24 cellular contexts compared by ENCODE assay signal in genomic region chr17:65081439-65081838, GRCh38. TPM values are rescaled to one million over a fixed set of nuclear protein-coding genes. Genes with fewer than 3 reads are reported as not detected.
DNase-seq lines count a peak whose midpoint lies in the region; ATAC-seq, FAIRE-seq and TF ChIP-seq lines count a peak whose summit lies in the region.
"Had no signal": no experiment of that assay in that cellular context is flagged by ENCODE, and none has a peak within 500 bp of the region (broad histone marks: within the 10 kb centered on the region; RNA-seq: fewer than 3 reads in every experiment).

No MANE protein-coding gene starts in this region.

- no peaks in the 10 kb centered on the region for H3K9me3 ChIP-seq in SK-N-SH
- no peaks in the 10 kb centered on the region for H3K9me3 ChIP-seq in A549
- no peaks in the 10 kb centered on the region for H3K9me3 ChIP-seq in HEK293 (ENCODE audit: control insufficient read depth, insufficient read depth, low read depth, low read length)
- H3K9me3 ChIP-seq: BLaER1 treated with 17β-estradiol and CSF1 and Interleukin-3, amounts not matched to agents 10 nM and 100 nM; Caco-2 had no signal

- no peaks in the 10 kb centered on the region for H3F3A ChIP-seq in SK-N-SH (replicated peaks; ENCODE audit: insufficient read depth)

- FAIRE-seq in A549 (lab: Jason Lieb, UNC) = no peak
- FAIRE-seq in GM12891 (lab: Jason Lieb, UNC) = no peak
- FAIRE-seq: A204.1, D721Med, G401.6, GM12892, GM18507 had no signal

- DNase-seq in SK-N-SH = no peak
- DNase-seq in A549 (ENCODE audit: low read depth in 1 of 2, low spot score in 1 of 2) = no peak
- no peak for DNase-seq in effector memory CD8-positive, alpha-beta T cell
- no peak for DNase-seq in stimulated activated CD4-positive, alpha-beta T cell treated with anti-CD3 and anti-CD28 coated beads, Interleukin-15, amount 100 ng/mL, for 24 hours
- no peak for DNase-seq in NCI-H1436 treated with DMSO at 0.1 percent for 48 hours (lab: John Stamatoyannopoulos, UW)
- no peak for DNase-seq in GM12891 (ENCODE audit: insufficient read length, low spot score)
- DNase-seq: 8988T; AML-193; Caco-2; Calu3; CD4-positive, alpha-beta T cell; CD8-positive, alpha-beta T cell; DMS79 treated with DMSO at 0.1 percent for 48 hours; GF-D8 had no signal

- WGBS in SK-N-SH (ENCODE audit: low lambda C conversion rate) = 98% methylated on average over 2 of the region's 2 CpGs
- 91% methylated on average over 2 of the region's 2 CpGs for WGBS in A549 (ENCODE audit: missing lambda C conversion rate)

- 0 out of 2 replicates have a peak, but pooled peaks cover 22% of the 10 kb centered on the region for H3K27me3 ChIP-seq in SK-N-SH (ENCODE audit: insufficient read depth)
- H3K27me3 ChIP-seq: BLaER1 treated with 17β-estradiol and CSF1 and Interleukin-3, amounts not matched to agents 10 nM and 100 nM had no signal

- TF ChIP-seq CTCF in SK-N-SH (IDR thresholded peaks at IDR 0.05) (no peak), A549 (IDR thresholded peaks at IDR 0.05) (no peak), HEK293 (tag by site-specific recombination; IDR thresholded peaks at IDR 0.05) (no peak)

- CTCF ChIA-PET in SK-N-SH (lab: Yijun Ruan, JAX) = interaction anchor here (1.5 to 11.4 kb wide), 3 partner anchors 19 to 56 kb away, joined by 4 to 86 read pairs (median 49); partner anchors contain the start of gene RGS9
- CTCF ChIA-PET in A549 (lab: Yijun Ruan, JAX) = interaction anchor here (1.0 to 16.7 kb wide), 6 partner anchors 11 to 117 kb away, joined by 3 to 145 read pairs (median 4); no protein-coding TSS in a partner anchor
- CTCF ChIA-PET in HEK293 (lab: Yijun Ruan, JAX) = interaction anchor here (0.8 to 6.7 kb wide), 3 partner anchors 13 to 19 kb away, joined by 3 to 36 read pairs (median 18); no protein-coding TSS in a partner anchor

- no peak overlapping the region for H2AFZ ChIP-seq in SK-N-SH (ENCODE audit: low read depth)

- H3K9me2 ChIP-seq in SK-N-SH = no peaks in the 10 kb centered on the region

- H3K27me3 Mint-ChIP-seq in effector memory CD8-positive, alpha-beta T cell = no peaks in the 10 kb centered on the region
- H3K27me3 Mint-ChIP-seq: CD4-positive, alpha-beta T cell had no signal

- H3K27ac ChIP-seq in SK-N-SH (ENCODE audit: low read depth in 2 of 2, low read length in 1 of 2) (no peak overlapping the region), A549 (no peak overlapping the region), HEK293 (ENCODE audit: extremely low read depth, low read depth, low read length) (no peak overlapping the region)
- H3K27ac ChIP-seq: BLaER1 treated with 17β-estradiol and CSF1 and Interleukin-3, amounts not matched to agents 10 nM and 100 nM; C4-2B had no signal

- H3K79me2 ChIP-seq in SK-N-SH (ENCODE audit: insufficient read depth) = no peaks in the 10 kb centered on the region

- H3K4me1 Mint-ChIP-seq in effector memory CD8-positive, alpha-beta T cell (ENCODE audit: low read depth in 2 of 2) = no peaks in the 10 kb centered on the region
- H3K4me1 Mint-ChIP-seq: B cell had no signal

- H4K20me1 ChIP-seq in SK-N-SH (ENCODE audit: insufficient read depth) = no peaks in the 10 kb centered on the region
- H4K20me1 ChIP-seq: BLaER1 treated with 17β-estradiol and CSF1 and Interleukin-3, amounts not matched to agents 10 nM and 100 nM had no signal

- TF ChIP-seq POLR2A in A549 (IDR thresholded peaks at IDR 0.05; ENCODE audit: low read length) (no peak), GM12891 (IDR thresholded peaks at IDR 0.05; ENCODE audit: low read depth, low read length) (no peak)

- H3K36me3 Mint-ChIP-seq in effector memory CD8-positive, alpha-beta T cell (ENCODE audit: insufficient read depth) = peaks cover 3% of the 10 kb centered on the region
- H3K36me3 Mint-ChIP-seq: CD8-positive, alpha-beta T cell had no signal

- TF ChIP-seq EP300 in SK-N-SH (IDR thresholded peaks at IDR 0.05; ENCODE audit: borderline replicate concordance in 1 of 2, low read depth in 1 of 2, low read length in 1 of 2) (no peak), A549 (IDR thresholded peaks at IDR 0.05) (no peak)

- H3K4me3 ChIP-seq in SK-N-SH (ENCODE audit: low read depth in 2 of 2, low read length in 1 of 2) (no peak overlapping the region), A549 (no peak overlapping the region), HEK293 (ENCODE audit: low read depth, low read length) (no peak overlapping the region)
- H3K4me3 ChIP-seq: BLaER1 treated with 17β-estradiol and CSF1 and Interleukin-3, amounts not matched to agents 10 nM and 100 nM had no signal

- H3K36me3 ChIP-seq in SK-N-SH (replicated peaks in 1 of 2; ENCODE audit: control insufficient read depth in 1 of 2, insufficient read depth in 2 of 2, low read length in 1 of 2) (no peaks in the 10 kb centered on the region), HEK293 (ENCODE audit: control insufficient read depth in 2 of 2, insufficient read depth in 1 of 2, low read length in 2 of 2) (no peaks in the 10 kb centered on the region)
- H3K36me3 ChIP-seq: BLaER1 treated with 17β-estradiol and CSF1 and Interleukin-3, amounts not matched to agents 10 nM and 100 nM had no signal

- H3K27ac Mint-ChIP-seq in effector memory CD8-positive, alpha-beta T cell = peak overlapping the region; percentile 32 to 47
- H3K27ac Mint-ChIP-seq: B cell; CD4-positive, alpha-beta T cell; CD8-positive, alpha-beta T cell had no signal

- no peaks in the 10 kb centered on the region for H3K9me3 Mint-ChIP-seq in effector memory CD8-positive, alpha-beta T cell
- H3K9me3 Mint-ChIP-seq: CD4-positive, alpha-beta T cell; CD8-positive, alpha-beta T cell had no signal

- H3K9ac ChIP-seq in SK-N-SH = no peak overlapping the region
- H3K9ac ChIP-seq: BLaER1 treated with 17β-estradiol and CSF1 and Interleukin-3, amounts not matched to agents 10 nM and 100 nM had no signal

- H3K4me1 ChIP-seq in SK-N-SH (ENCODE audit: control insufficient read depth in 1 of 2, insufficient read depth in 2 of 2, low read depth in 1 of 2, low read length in 1 of 2) (peaks cover 8 to 9% of the 10 kb centered on the region in 2 experiments; a peak in 2 of 4 replicates), A549 (peaks cover 12% of the 10 kb centered on the region; the same call in 2 of the 3 replicates), HEK293 (ENCODE audit: control insufficient read depth, insufficient read depth, low read length) (no peaks in the 10 kb centered on the region)
- H3K4me1 ChIP-seq: BLaER1 treated with 17β-estradiol and CSF1 and Interleukin-3, amounts not matched to agents 10 nM and 100 nM; Caco-2 had no signal

- H3K4me2 ChIP-seq in SK-N-SH (no peak overlapping the region), A549 (no peak overlapping the region)
- H3K4me2 ChIP-seq: BLaER1 treated with 17β-estradiol and CSF1 and Interleukin-3, amounts not matched to agents 10 nM and 100 nM had no signal

- POLR2A ChIA-PET in SK-N-SH (lab: Yijun Ruan, JAX) = no interaction called here
- POLR2A ChIA-PET in A549 (lab: Yijun Ruan, JAX) = interaction anchor here (0.6 kb wide), 1 partner anchor 54 kb away, joined by 6 read pairs; no protein-coding TSS in a partner anchor
- POLR2A ChIA-PET in HEK293 (lab: Yijun Ruan, JAX) = no interaction called here

- ATAC-seq in SK-N-SH treated with all-trans-retinoic acid at 6 μM for 48 hours = no peak
- no peak for ATAC-seq in A549
- no peak for ATAC-seq in effector memory CD8-positive, alpha-beta T cell (replicated peaks)
- ATAC-seq: CD8-positive, alpha-beta T cell had no signal

- TF ChIP-seq RAD21 in SK-N-SH (IDR thresholded peaks at IDR 0.05; ENCODE audit: low read length) = no peak
- TF ChIP-seq RAD21 in A549 (conservative IDR thresholded peaks at IDR 0.05 in 1 of 2, IDR thresholded peaks at IDR 0.05 in 1 of 2) = no peak

- H3K4me3 Mint-ChIP-seq in effector memory CD8-positive, alpha-beta T cell = no peak overlapping the region
- H3K4me3 Mint-ChIP-seq: B cell; CD4-positive, alpha-beta T cell; CD8-positive, alpha-beta T cell had no signal

TF ChIP-seq in SK-N-SH treated with all-trans-retinoic acid at 6 μM for 48 hours, 23 proteins besides CTCF, POLR2A, EP300 and RAD21:
- TF ChIP-seq ZNF8 (CRISPR knock-in tag; IDR thresholded peaks at IDR 0.05) (no peak), ZFP3 (CRISPR knock-in tag; IDR thresholded peaks at IDR 0.05) (peak; percentile 79; the same call in 1 of the 2 replicates)

TF ChIP-seq in SK-N-SH, 30 proteins besides CTCF, POLR2A, EP300 and RAD21 (continues in another document):
- TF ChIP-seq GATA2 (CRISPR knock-in tag; IDR thresholded peaks at IDR 0.05) = no peak
- TF ChIP-seq RFX5 (IDR thresholded peaks at IDR 0.05; ENCODE audit: low read length) = no peak

TF ChIP-seq in A549, 52 proteins besides CTCF, POLR2A, EP300 and RAD21 (continues in another document):
- peak; percentile 15 for TF ChIP-seq ZFP36 (IDR thresholded peaks at IDR 0.05; ENCODE audit: borderline replicate concordance, partially characterized antibody)

TF ChIP-seq in GM12891, 5 proteins besides CTCF, POLR2A, EP300 and RAD21:
- TF ChIP-seq POLR2AphosphoS5 (IDR thresholded peaks at IDR 0.05; ENCODE audit: low read depth, low read length) (no peak), SPI1 (IDR thresholded peaks at IDR 0.05; ENCODE audit: low read depth, low read length) (no peak), TAF1 (IDR thresholded peaks at IDR 0.05; ENCODE audit: low read depth, low read length) (no peak), POU2F2 (IDR thresholded peaks at IDR 0.05; ENCODE audit: low read depth, low read length) (no peak), PAX5 (IDR thresholded peaks at IDR 0.05; ENCODE audit: insufficient read depth, low read length, severe bottlenecking) (no peak)
TF ChIP-seq in GM12891: peak in this region for 0.

RNA-seq across cellular contexts. Expression of gene GNA13, which starts 24.9 kb away (rescaled TPM):
- polyA plus RNA-seq in SK-N-SH (2012; rRNA removed) (14.5 and 19.0 TPM in 2 replicates), A549 (2011; rRNA removed) (79.7 and 95.8 TPM in 2 replicates), A549 (2017; fragmentation: RNase III; extraction: RNeasy Plus Mini Kit Qiagen cat#74134 plus additional on column Dnase treatment) (32.5 to 34.4 TPM (median 33.1 TPM) in 3 replicates)
- 23.4 and 24.8 TPM in 2 replicates for polyA plus RNA-seq in SK-N-SH (2012; cell fraction: cytosol; rRNA removed)
- polyA plus RNA-seq in SK-N-SH (2012; cell fraction: nucleus; rRNA removed) = 6.3 and 13.2 TPM in 2 replicates
- 15.5 and 18.3 TPM in 2 replicates for polyA plus RNA-seq in A549 (2012; cell fraction: cytosol; rRNA removed)
- polyA plus RNA-seq in A549 (2012; cell fraction: nucleus; rRNA removed) = 7.2 and 10.1 TPM in 2 replicates
- 50.0 and 51.2 TPM in 2 replicates for polyA minus RNA-seq in A549 (2011; rRNA and poly(A)+ RNA removed)
- polyA plus RNA-seq in GM12891 (2012; ENCODE audit: low read depth, missing spikeins) = 19.4 TPM

RNA-seq across cellular contexts. Expression of gene RGS9, which starts 55.7 kb away (rescaled TPM):
- polyA plus RNA-seq in SK-N-SH (2012; rRNA removed) (1.3 and 1.4 TPM in 2 replicates), A549 (2011; rRNA removed) (11.2 and 14.3 TPM in 2 replicates), A549 (2017; fragmentation: RNase III; extraction: RNeasy Plus Mini Kit Qiagen cat#74134 plus additional on column Dnase treatment) (6.9 to 8.2 TPM (median 7.0 TPM) in 3 replicates)
- polyA plus RNA-seq in SK-N-SH (2012; cell fraction: cytosol; rRNA removed) = 1.6 and 1.9 TPM in 2 replicates
- polyA plus RNA-seq in SK-N-SH (2012; cell fraction: nucleus; rRNA removed) = 0.79 and 0.94 TPM in 2 replicates
- 5.5 and 6.1 TPM in 2 replicates for polyA plus RNA-seq in A549 (2012; cell fraction: cytosol; rRNA removed)
- polyA plus RNA-seq in A549 (2012; cell fraction: nucleus; rRNA removed) = 1.5 and 2.3 TPM in 2 replicates
- polyA minus RNA-seq in A549 (2011; rRNA and poly(A)+ RNA removed) = 7.6 and 8.6 TPM in 2 replicates
- polyA plus RNA-seq in GM12891 (2012; ENCODE audit: low read depth, missing spikeins) = 4.9 TPM
